8 cellular contexts compared by ENCODE assay signal in genomic region chr20:5127204-5127858, GRCh38. TPM values are rescaled to one million over a fixed set of nuclear protein-coding genes. Genes with fewer than 3 reads are reported as not detected.
DNase-seq lines count a peak whose midpoint lies in the region; ATAC-seq and TF ChIP-seq lines count a peak whose summit lies in the region.

No MANE protein-coding gene starts in this region.

- no peaks in the 10 kb centered on the region for H3K9me3 Mint-ChIP-seq in activated T-cell treated with anti-CD3 and anti-CD28 coated beads, Interleukin-2, amount 50 U/mL, for 24 hours
- H3K9me3 Mint-ChIP-seq in naive B cell: no peaks in the 10 kb centered on the region

- H3K4me1 ChIP-seq in NT2/D1 (ENCODE audit: insufficient read depth, insufficient read length) (peaks cover 3% of the 10 kb centered on the region), esophagus muscularis mucosa (peaks cover 48 to 56% (median 53%) of the 10 kb centered on the region in 4 donors)

- peak overlapping the region; percentile 87 for H3K27ac ChIP-seq in C4-2B
- H3K27ac ChIP-seq in esophagus muscularis mucosa (replicated peaks in 1 of 4): peak overlapping the region; percentile 98 to 99 (median 99)

- no peaks in the 10 kb centered on the region for H3K9me3 ChIP-seq in NT2/D1 (ENCODE audit: insufficient read depth, low read length)
- H3K9me3 ChIP-seq in esophagus muscularis mucosa: no peaks in the 10 kb centered on the region

- intact Hi-C loops in esophagus muscularis mucosa (cut with DNase I): no loop called here

- H3K4me3 ChIP-seq in NT2/D1 (ENCODE audit: insufficient read length, low read depth) (peak overlapping the region; percentile 78), esophagus muscularis mucosa (peak overlapping the region; percentile 92 to 98 (median 96))

- TF ChIP-seq POLR2A in esophagus muscularis mucosa (IDR thresholded peaks at IDR 0.05; ENCODE audit: low read depth): no peak

- no peak for TF ChIP-seq EP300 in esophagus muscularis mucosa (IDR thresholded peaks at IDR 0.05)

- H3K27me3 ChIP-seq in NT2/D1 (ENCODE audit: insufficient read depth, insufficient read length) (no peaks in the 10 kb centered on the region), esophagus muscularis mucosa (no peaks in the 10 kb centered on the region)

- H3K27me3 Mint-ChIP-seq in activated T-cell treated with anti-CD3 and anti-CD28 coated beads, Interleukin-2, amount 50 U/mL, for 24 hours: no peaks in the 10 kb centered on the region
- no peaks in the 10 kb centered on the region for H3K27me3 Mint-ChIP-seq in naive B cell

- H3K36me3 ChIP-seq in NT2/D1 (ENCODE audit: insufficient read depth, insufficient read length, low read length): peaks cover 7% of the 10 kb centered on the region
- no peaks in the 10 kb centered on the region for H3K36me3 ChIP-seq in esophagus muscularis mucosa

- peaks cover 38% of the 10 kb centered on the region for H3K4me1 Mint-ChIP-seq in activated T-cell treated with anti-CD3 and anti-CD28 coated beads, Interleukin-2, amount 50 U/mL, for 24 hours (ENCODE audit: low read depth)
- peaks cover 25 to 36% (median 31%) of the 10 kb centered on the region in 3 donors for H3K4me1 Mint-ChIP-seq in naive B cell

- H3K27ac Mint-ChIP-seq in activated T-cell treated with anti-CD3 and anti-CD28 coated beads, Interleukin-2, amount 50 U/mL, for 24 hours: peak overlapping the region; percentile 95
- peak overlapping the region; percentile 90 to 99 (median 98) for H3K27ac Mint-ChIP-seq in naive B cell

- peak; percentile 37 for ATAC-seq in GM19395 (IDR thresholded peaks at IDR 0.05; ENCODE audit: unreplicated experiment)
- ATAC-seq in HG03469 (IDR thresholded peaks at IDR 0.05; ENCODE audit: unreplicated experiment): peak; percentile 2
- ATAC-seq in naive B cell (ENCODE audit: low read depth in 2 of 2): peak; percentile 50 to 51
- peak; percentile 62 for ATAC-seq in stimulated activated naive CD8-positive, alpha-beta T cell treated with anti-CD3 and anti-CD28 coated beads, Interleukin-15, Interleukin-2, amounts not matched to agents 100 U/mL and 50 U/mL, for 24 hours

- peak overlapping the region; percentile 87 for H3K4me3 Mint-ChIP-seq in activated T-cell treated with anti-CD3 and anti-CD28 coated beads, Interleukin-2, amount 50 U/mL, for 24 hours
- H3K4me3 Mint-ChIP-seq in naive B cell: peak overlapping the region; percentile 79 to 97 (median 92)

- peaks cover 23% of the 10 kb centered on the region for H3K36me3 Mint-ChIP-seq in activated T-cell treated with anti-CD3 and anti-CD28 coated beads, Interleukin-2, amount 50 U/mL, for 24 hours (ENCODE audit: low read depth)
- H3K36me3 Mint-ChIP-seq in naive B cell: peaks cover 0 to 5% of the 10 kb centered on the region in 2 donors

- H3K9ac ChIP-seq in NT2/D1 (ENCODE audit: insufficient read length, low read depth): peak overlapping the region; percentile 80

- TF ChIP-seq CTCF in C4-2B (conservative IDR thresholded peaks at IDR 0.05) (no peak), esophagus muscularis mucosa (IDR thresholded peaks at IDR 0.05) (no peak)

- WGBS in esophagus muscularis mucosa: 0% methylated on average over 8 of the region's 44 CpGs

- DNase-seq in NT2/D1 (ENCODE audit: low read depth, low spot score): peak; percentile 25
- peak; percentile 76 for DNase-seq in activated T-cell treated with anti-CD3 and anti-CD28 coated beads, Interleukin-2, amount 50 U/mL, for 24 hours
- peak; percentile 92 for DNase-seq in esophagus muscularis mucosa (ENCODE audit: extremely low spot score)
- peak; percentile 71 for DNase-seq in naive B cell
- DNase-seq in stimulated activated naive CD8-positive, alpha-beta T cell treated with anti-CD3 and anti-CD28 coated beads, Interleukin-15, Interleukin-2, amounts not matched to agents 100 U/mL and 50 U/mL, for 24 hours: peak; percentile 75

RNA-seq across cellular contexts. Expression of gene CDS2, which starts 0.5 kb away (rescaled TPM):
- total RNA-seq in esophagus muscularis mucosa: 10 to 100 TPM; 54.8 to 83.1 (median 69.7) TPM
- 10 to 100 TPM; 41.0 to 73.4 (median 50.4) TPM for polyA plus RNA-seq in naive B cell (ENCODE audit: low read depth in 6 of 6)

RNA-seq across cellular contexts. Expression of gene PCNA, which starts 7.6 kb away (rescaled TPM):
- 10 to 100 TPM; 25.0 to 37.8 (median 35.9) TPM for total RNA-seq in esophagus muscularis mucosa
- 10 to 100 TPM; 33.4 to 43.0 (median 39.0) TPM for polyA plus RNA-seq in naive B cell (ENCODE audit: low read depth in 6 of 6)

RNA-seq across cellular contexts. Expression of gene TMEM230, which starts 14.5 kb away (rescaled TPM):
- total RNA-seq in esophagus muscularis mucosa: 100 to 1,000 TPM in 3 of 4 donors, 10 to 100 TPM in 1; 85.8 to 118 (median 107) TPM
- polyA plus RNA-seq in naive B cell (ENCODE audit: low read depth in 6 of 6): 100 to 1,000 TPM; 201 to 343 (median 245) TPM

Comparison
In these comparisons a context has a peak if more than half of its experiments do, and no peak if none do; other contexts are left out.
1. Peak in every context shown above with its lines: DNase-seq, ATAC-seq, H3K4me3 ChIP-seq and H3K27ac ChIP-seq.
2. ATAC-seq: peak in every context shown above with its lines; median percentile 62 in stimulated activated naive CD8-positive, alpha-beta T cell treated with anti-CD3 and anti-CD28 coated beads, Interleukin-15, Interleukin-2, amounts not matched to agents 100 U/mL and 50 U/mL, for 24 hours; 50 in naive B cell; 37 in GM19395; 2 in HG03469.
3. DNase-seq: peak in every context shown above with its lines; median percentile 92 in esophagus muscularis mucosa; 76 in activated T-cell treated with anti-CD3 and anti-CD28 coated beads, Interleukin-2, amount 50 U/mL, for 24 hours; 75 in stimulated activated naive CD8-positive, alpha-beta T cell treated with anti-CD3 and anti-CD28 coated beads, Interleukin-15, Interleukin-2, amounts not matched to agents 100 U/mL and 50 U/mL, for 24 hours; 71 in naive B cell; 25 in NT2/D1.